Comparison of ENCODE assay signal across 8 cellular contexts in genomic region chr7:100866721-100867039, GRCh38. TPM values are rescaled to one million over a fixed set of nuclear protein-coding genes. Genes with fewer than 3 reads are reported as not detected.
DNase-seq lines count a peak whose midpoint lies in the region; ATAC-seq, FAIRE-seq and TF ChIP-seq lines count a peak whose summit lies in the region.

No MANE protein-coding gene starts in this region.

- H3K79me2 ChIP-seq in OCI-LY3 (ENCODE audit: low read length), result peaks cover 25% of the 10 kb centered on the region
- peaks cover 0 to 18% of the 10 kb centered on the region in 2 experiments; a peak in 3 of 4 replicates for H3K79me2 ChIP-seq in H1 (ENCODE audit: control insufficient read depth in 1 of 2, insufficient read depth in 2 of 2, low read length in 2 of 2)
- peaks cover 43% of the 10 kb centered on the region for H3K79me2 ChIP-seq in osteoblast (ENCODE audit: insufficient read depth, low read length)

- H3K27me3 ChIP-seq in CD4-positive, alpha-beta T cell (ENCODE audit: control insufficient read depth, insufficient read depth, low read length), result no peaks in the 10 kb centered on the region
- H3K27me3 ChIP-seq in OCI-LY3 (ENCODE audit: low read depth, low read length), result no peaks in the 10 kb centered on the region
- H3K27me3 ChIP-seq in H1 (replicated peaks in 1 of 4; ENCODE audit: control insufficient read depth in 3 of 4, extremely low read depth in 1 of 4, insufficient read depth in 3 of 4, low read length in 3 of 4), result no peaks in the 10 kb centered on the region
- no peaks in the 10 kb centered on the region for H3K27me3 ChIP-seq in osteoblast (ENCODE audit: insufficient read depth, low read length)

- H3K23me2 ChIP-seq in H1 (ENCODE audit: low read depth, low read length), result peaks cover 6% of the 10 kb centered on the region; the same call in 1 of the 2 replicates

- intact Hi-C loops in CD4-positive, alpha-beta T cell (cut with DNase I, micrococcal nuclease), result no loop called here

- FAIRE-seq in H1 (lab: Jason Lieb, UNC), result no peak

- 0 out of 2 replicates have a peak overlapping the region, but pooled peaks have one; percentile 71 for H4K8ac ChIP-seq in H1 (ENCODE audit: extremely low read depth, insufficient read depth, low read length)

- TF ChIP-seq CTCF in CD4-positive, alpha-beta T cell (IDR thresholded peaks at IDR 0.05), result no peak
- no peak for TF ChIP-seq CTCF in OCI-LY3 (IDR thresholded peaks at IDR 0.05; ENCODE audit: low read depth, low read length)
- TF ChIP-seq CTCF in H1 (IDR thresholded peaks at IDR 0.05; ENCODE audit: control extremely low read depth in 1 of 3, insufficient read depth in 1 of 3, low read depth in 1 of 3, low read length in 3 of 3), result no peak
- TF ChIP-seq CTCF in osteoblast (IDR thresholded peaks at IDR 0.05; ENCODE audit: extremely low read depth, low read depth, low read length), result no peak

- H3K4ac ChIP-seq in H1 (replicated peaks; ENCODE audit: insufficient read length, low read depth, low read length), result peak overlapping the region; percentile 71

- H3K9ac ChIP-seq in OCI-LY3 (ENCODE audit: low read length) (peak overlapping the region; percentile 99), H1 (replicated peaks in 1 of 4; ENCODE audit: extremely low read depth in 1 of 4, low read depth in 3 of 4, low read length in 3 of 4) (peak overlapping the region in 3 of 4 experiments; percentile 39 to 91 (median 91); a peak in 4 of 7 replicates)

- H4K20me1 ChIP-seq in OCI-LY3 (ENCODE audit: insufficient read depth, low read length) (no peaks in the 10 kb centered on the region), H1 (replicated peaks in 1 of 2; ENCODE audit: control insufficient read depth in 1 of 2, insufficient read depth in 2 of 2, low read length in 2 of 2) (no peaks in the 10 kb centered on the region), osteoblast (ENCODE audit: insufficient read depth, low read length) (no peaks in the 10 kb centered on the region)

- 64% methylated on average over 5 of the region's 5 CpGs; no CpG with 5 or more reads in 1 of the 2 experiments for WGBS in H1 (ENCODE audit: extremely low coverage in 1 of 2, insufficient coverage in 1 of 2, insufficient read length in 1 of 2, insufficient replicate concordance in 2 of 2, low coverage in 1 of 2, low lambda C conversion rate in 2 of 2, missing lambda C conversion rate in 1 of 2), 2 experiments

- peak overlapping the region; percentile 71 for H3K4me3 Mint-ChIP-seq in CD4-positive, alpha-beta T cell

- peak overlapping the region; percentile 81 for H3K27ac Mint-ChIP-seq in CD4-positive, alpha-beta T cell

- DNase-seq in CD4-positive, alpha-beta T cell, result no peak
- DNase-seq in H1 (ENCODE audit: low read depth in 1 of 2, low spot score in 2 of 2) (peak in 1 of 2 experiments; percentile 60), osteoblast (ENCODE audit: insufficient read length, low spot score, missing footprints) (no peak), RKO (ENCODE audit: low spot score) (no peak)

- no peak for ATAC-seq in CD4-positive, alpha-beta T cell (ENCODE audit: poor library complexity)
- ATAC-seq in GM18907 (IDR thresholded peaks at IDR 0.05; ENCODE audit: unreplicated experiment) (no peak), HG03108 (IDR thresholded peaks at IDR 0.05; ENCODE audit: unreplicated experiment) (no peak), HG03520 (IDR thresholded peaks at IDR 0.05; ENCODE audit: unreplicated experiment) (no peak)

- peak overlapping the region; percentile 39 for H4K5ac ChIP-seq in H1 (ENCODE audit: insufficient read length, low read depth, low read length)

- H3K56ac ChIP-seq in H1 (replicated peaks; ENCODE audit: insufficient read length, low read depth, low read length), result peak overlapping the region; percentile 86

- H3K4me1 ChIP-seq in OCI-LY3 (ENCODE audit: low read length) (peaks cover 22% of the 10 kb centered on the region), H1 (replicated peaks in 1 of 4; ENCODE audit: control insufficient read depth in 3 of 4, insufficient read depth in 4 of 4, low read length in 3 of 4) (peaks cover 2 to 16% (median 11%) of the 10 kb centered on the region in 4 experiments), osteoblast (ENCODE audit: insufficient read depth, low read length) (peaks cover 29% of the 10 kb centered on the region)

- H2AK5ac ChIP-seq in H1 (ENCODE audit: low read depth, low read length), result peak overlapping the region; percentile 98

- H3K9me3 ChIP-seq in CD4-positive, alpha-beta T cell (ENCODE audit: control insufficient read depth, low read length), result no peaks in the 10 kb centered on the region
- H3K9me3 ChIP-seq in OCI-LY3 (ENCODE audit: insufficient read depth, low read length) (no peaks in the 10 kb centered on the region), H1 (ENCODE audit: insufficient read depth in 2 of 2, low read depth in 1 of 2, low read length in 1 of 2) (no peaks in the 10 kb centered on the region), osteoblast (ENCODE audit: low read depth, low read length) (no peaks in the 10 kb centered on the region)

- peak overlapping the region; percentile 97; the same call in 1 of the 2 replicates for H2BK12ac ChIP-seq in H1 (ENCODE audit: low read depth, low read length)

- H3K27me3 Mint-ChIP-seq in CD4-positive, alpha-beta T cell, result no peaks in the 10 kb centered on the region

- H3K79me1 ChIP-seq in H1 (ENCODE audit: low read depth, low read length), result peaks cover 7% of the 10 kb centered on the region; the same call in 1 of the 2 replicates

- H3K36me3 ChIP-seq in OCI-LY3 (replicated peaks; ENCODE audit: low read depth, low read length) (peaks cover 16% of the 10 kb centered on the region), H1 (ENCODE audit: control insufficient read depth in 2 of 4, insufficient read depth in 4 of 4, low read length in 3 of 4) (peaks cover 14 to 24% (median 18%) of the 10 kb centered on the region in 4 experiments), osteoblast (ENCODE audit: insufficient read depth, low read length) (peaks cover 23% of the 10 kb centered on the region)

- POLR2A ChIA-PET in CD4-positive, alpha-beta T cell (lab: Charles Lee), result interaction anchor here (1.0 to 1.4 kb wide), 3 partner anchors 8 to 21 kb away, joined by 4 to 5 read pairs (median 4); partner anchors contain the start of genes SLC12A9 and SRRT
- POLR2A ChIA-PET in H1 (lab: Charles Lee; ENCODE audit: partially characterized antibody), result interaction anchor here (0.8 to 15.1 kb wide), 11 partner anchors 8 to 161 kb away, joined by 3 to 313 read pairs (median 4); partner anchors contain the start of genes POP7, SLC12A9, SRRT and UFSP1

- no peak overlapping the region for H2BK20ac ChIP-seq in H1 (ENCODE audit: low read length)

- peak overlapping the region; percentile 94 for H2BK5ac ChIP-seq in H1 (ENCODE audit: low read depth, low read length)

- peak overlapping the region; percentile 83 for H3K18ac ChIP-seq in H1 (ENCODE audit: extremely low read depth, low read length)

- peak overlapping the region; percentile 47; the same call in 1 of the 2 replicates for H2AFZ ChIP-seq in OCI-LY3 (ENCODE audit: low read depth, low read length)
- H2AFZ ChIP-seq in H1 (ENCODE audit: low read length), result no peak overlapping the region
- H2AFZ ChIP-seq in osteoblast (ENCODE audit: low read length), result no peak overlapping the region

- peaks cover 9% of the 10 kb centered on the region for H3K4me1 Mint-ChIP-seq in CD4-positive, alpha-beta T cell (ENCODE audit: low read depth)

- H3K4me2 ChIP-seq in OCI-LY3 (ENCODE audit: low read length) (peak overlapping the region; percentile 89), H1 (ENCODE audit: insufficient read depth in 1 of 2, low read depth in 2 of 2, low read length in 2 of 2) (peak overlapping the region; percentile 73 to 91), osteoblast (ENCODE audit: insufficient read depth, low read length) (peak overlapping the region; percentile 94)

- CTCF ChIA-PET in CD4-positive, alpha-beta T cell (lab: Charles Lee), result no interaction called here
- CTCF ChIA-PET in H1 (lab: Charles Lee; ENCODE audit: partially characterized antibody), result interaction anchor here (0.9 kb wide), 1 partner anchor 15 kb away, joined by 3 read pairs; no protein-coding TSS in a partner anchor

- peak overlapping the region; percentile 41 for H3K27ac ChIP-seq in CD4-positive, alpha-beta T cell (ENCODE audit: low read depth, low read length)
- peak overlapping the region; percentile 79 for H3K27ac ChIP-seq in OCI-LY3 (ENCODE audit: low read length)
- peak overlapping the region; percentile 94 for H3K27ac ChIP-seq in H1 (ENCODE audit: low read depth, low read length)
- peak overlapping the region; percentile 95 for H3K27ac ChIP-seq in osteoblast (ENCODE audit: low read depth, low read length)

- H3K23ac ChIP-seq in H1 (ENCODE audit: insufficient read length), result no peak overlapping the region

- TF ChIP-seq EP300 in H1 (IDR thresholded peaks at IDR 0.05; ENCODE audit: borderline replicate concordance in 1 of 2, low read depth in 2 of 2, low read length in 2 of 2), result no peak

- H3K14ac ChIP-seq in H1 (ENCODE audit: insufficient read length), result no peak overlapping the region

- no peaks in the 10 kb centered on the region for H3K9me3 Mint-ChIP-seq in CD4-positive, alpha-beta T cell

- H3K4me3 ChIP-seq in OCI-LY3 (ENCODE audit: low read length), result peak overlapping the region; percentile 91
- peak overlapping the region in 3 of 4 experiments; percentile 68 to 93 (median 89); a peak in 5 of 8 replicates for H3K4me3 ChIP-seq in H1 (ENCODE audit: extremely low read depth in 1 of 4, insufficient read depth in 2 of 4, low read depth in 3 of 4, low read length in 4 of 4)
- peak overlapping the region; percentile 99 for H3K4me3 ChIP-seq in osteoblast (ENCODE audit: insufficient read depth, low read length)

- peaks cover 27% of the 10 kb centered on the region for H3K36me3 Mint-ChIP-seq in CD4-positive, alpha-beta T cell (ENCODE audit: low read depth)

- no peak for TF ChIP-seq RAD21 in H1 (IDR thresholded peaks at IDR 0.05 in 1 of 2, conservative IDR thresholded peaks at IDR 0.05 in 1 of 2; ENCODE audit: low read depth in 2 of 2, low read length in 2 of 2)

- TF ChIP-seq POLR2A in H1 (IDR thresholded peaks at IDR 0.05; ENCODE audit: control extremely low read depth in 1 of 2, low read depth in 2 of 2, low read length in 2 of 2), result no peak

- peak overlapping the region; percentile 96 for H4K91ac ChIP-seq in H1 (replicated peaks; ENCODE audit: insufficient read length, low read length)

- H2BK120ac ChIP-seq in H1 (replicated peaks; ENCODE audit: low read depth, low read length), result peak overlapping the region; percentile 9

- H2BK15ac ChIP-seq in H1 (ENCODE audit: low read length), result peak overlapping the region; percentile 92; the same call in 1 of the 2 replicates

RNA-seq across cellular contexts. Expression of gene TRIP6, which starts 0.5 kb away (rescaled TPM):
- 1 to 10 TPM; 4.3 to 6.1 TPM for total RNA-seq in CD4-positive, alpha-beta T cell
- total RNA-seq in H1 (2021; fragmentation: NEBNext Ultra II Directional; extraction: Animal tissue kit (Norgen Biotek cat#: 25700)), result 103 and 109 TPM in 2 replicates
- 88.4 and 112 TPM in 2 replicates for polyA plus RNA-seq in H1 (2011; rRNA removed)
- 112 TPM for polyA plus RNA-seq in H1 (2011; cell fraction: cytosol; rRNA removed)
- polyA plus RNA-seq in H1 (2011; cell fraction: nucleus; rRNA removed), result 145 TPM
- polyA plus RNA-seq in H1 (2012, experiment 1 of 2), result 85.3 to 128 TPM (median 117 TPM) in 4 replicates
- polyA plus RNA-seq in H1 (2012, experiment 2 of 2), result 101 TPM
- 56.2 TPM for polyA plus RNA-seq in H1 (2013, experiment 1 of 2)
- 51.7 TPM for polyA plus RNA-seq in H1 (2013, experiment 2 of 2)
- 34.4 and 35.9 TPM in 2 replicates for polyA minus RNA-seq in H1 (2011; rRNA and poly(A)+ RNA removed)
- 43.7 TPM for polyA minus RNA-seq in H1 (2011; cell fraction: cytosol; rRNA and poly(A)+ RNA removed)
- 36.9 TPM for polyA minus RNA-seq in H1 (2011; cell fraction: nucleus; rRNA and poly(A)+ RNA removed)
- total RNA-seq in osteoblast, result 115 TPM in 2 replicates

RNA-seq across cellular contexts. Expression of gene SRRT, which starts 8.2 kb away (rescaled TPM):
- 100 to 1,000 TPM; 355 to 382 TPM for total RNA-seq in CD4-positive, alpha-beta T cell
- total RNA-seq in H1 (2021; fragmentation: NEBNext Ultra II Directional; extraction: Animal tissue kit (Norgen Biotek cat#: 25700)), result 237 and 239 TPM in 2 replicates
- 66.7 and 103 TPM in 2 replicates for polyA plus RNA-seq in H1 (2011; rRNA removed)
- 78.5 TPM for polyA plus RNA-seq in H1 (2011; cell fraction: cytosol; rRNA removed)
- 456 TPM for polyA plus RNA-seq in H1 (2011; cell fraction: nucleus; rRNA removed)
- polyA plus RNA-seq in H1 (2012, experiment 1 of 2), result 212 to 245 TPM (median 235 TPM) in 4 replicates
- polyA plus RNA-seq in H1 (2012, experiment 2 of 2), result 131 TPM
- polyA plus RNA-seq in H1 (2013, experiment 1 of 2), result 167 TPM
- 144 TPM for polyA plus RNA-seq in H1 (2013, experiment 2 of 2)
- 44.1 and 59.4 TPM in 2 replicates for polyA minus RNA-seq in H1 (2011; rRNA and poly(A)+ RNA removed)
- 112 TPM for polyA minus RNA-seq in H1 (2011; cell fraction: cytosol; rRNA and poly(A)+ RNA removed)
- 143 TPM for polyA minus RNA-seq in H1 (2011; cell fraction: nucleus; rRNA and poly(A)+ RNA removed)
- 31.2 and 42.0 TPM in 2 replicates for total RNA-seq in osteoblast

RNA-seq across cellular contexts. Expression of gene SLC12A9, which starts 14.2 kb away (rescaled TPM):
- total RNA-seq in CD4-positive, alpha-beta T cell, result 10 to 100 TPM; 26.3 to 28.2 TPM
- 40.1 and 40.7 TPM in 2 replicates for total RNA-seq in H1 (2021; fragmentation: NEBNext Ultra II Directional; extraction: Animal tissue kit (Norgen Biotek cat#: 25700))
- polyA plus RNA-seq in H1 (2011; rRNA removed), result 31.4 and 54.0 TPM in 2 replicates
- polyA plus RNA-seq in H1 (2011; cell fraction: cytosol; rRNA removed), result 28.5 TPM
- polyA plus RNA-seq in H1 (2011; cell fraction: nucleus; rRNA removed), result 74.3 TPM
- 25.4 to 35.3 TPM (median 33.8 TPM) in 4 replicates for polyA plus RNA-seq in H1 (2012, experiment 1 of 2)
- 27.5 TPM for polyA plus RNA-seq in H1 (2012, experiment 2 of 2)
- polyA plus RNA-seq in H1 (2013, experiment 1 of 2), result 33.2 TPM
- 32.9 TPM for polyA plus RNA-seq in H1 (2013, experiment 2 of 2)
- 13.1 and 22.4 TPM in 2 replicates for polyA minus RNA-seq in H1 (2011; rRNA and poly(A)+ RNA removed)
- 13.4 TPM for polyA minus RNA-seq in H1 (2011; cell fraction: cytosol; rRNA and poly(A)+ RNA removed)
- 13.4 TPM for polyA minus RNA-seq in H1 (2011; cell fraction: nucleus; rRNA and poly(A)+ RNA removed)
- 19.5 and 20.0 TPM in 2 replicates for total RNA-seq in osteoblast

RNA-seq across cellular contexts. Expression of gene UFSP1, which starts 22.8 kb away (rescaled TPM):
- total RNA-seq in CD4-positive, alpha-beta T cell, result 1 to 10 TPM; 1.1 to 1.5 TPM
- 4.3 and 4.8 TPM in 2 replicates for total RNA-seq in H1 (2021; fragmentation: NEBNext Ultra II Directional; extraction: Animal tissue kit (Norgen Biotek cat#: 25700))
- 1.6 and 2.1 TPM in 2 replicates for polyA plus RNA-seq in H1 (2011; rRNA removed)
- 2.0 TPM for polyA plus RNA-seq in H1 (2011; cell fraction: cytosol; rRNA removed)
- polyA plus RNA-seq in H1 (2011; cell fraction: nucleus; rRNA removed), result 3.2 TPM
- polyA plus RNA-seq in H1 (2012, experiment 1 of 2), result 1.9 to 3.0 TPM (median 2.0 TPM) in 4 replicates
- 1.5 TPM for polyA plus RNA-seq in H1 (2012, experiment 2 of 2)
- 1.6 TPM for polyA plus RNA-seq in H1 (2013, experiment 1 of 2)
- polyA plus RNA-seq in H1 (2013, experiment 2 of 2), result 1.5 TPM
- 1.8 and 4.7 TPM in 2 replicates for polyA minus RNA-seq in H1 (2011; rRNA and poly(A)+ RNA removed)
- 7.5 TPM for polyA minus RNA-seq in H1 (2011; cell fraction: cytosol; rRNA and poly(A)+ RNA removed)
- polyA minus RNA-seq in H1 (2011; cell fraction: nucleus; rRNA and poly(A)+ RNA removed), result 16.2 TPM
- 4.7 and 5.8 TPM in 2 replicates for total RNA-seq in osteoblast

RNA-seq across cellular contexts. Expression of gene ACHE, which starts 29.0 kb away (rescaled TPM):
- total RNA-seq in CD4-positive, alpha-beta T cell, result under 1 TPM; 0.14 to 0.22 TPM
- 4.3 and 4.8 TPM in 2 replicates for total RNA-seq in H1 (2021; fragmentation: NEBNext Ultra II Directional; extraction: Animal tissue kit (Norgen Biotek cat#: 25700))
- polyA plus RNA-seq in H1 (2011; rRNA removed), result 1.4 and 2.8 TPM in 2 replicates
- polyA plus RNA-seq in H1 (2011; cell fraction: cytosol; rRNA removed), result 1.8 TPM
- 7.7 TPM for polyA plus RNA-seq in H1 (2011; cell fraction: nucleus; rRNA removed)
- polyA plus RNA-seq in H1 (2012, experiment 1 of 2), result 1.6 to 2.9 TPM (median 2.2 TPM) in 4 replicates
- polyA plus RNA-seq in H1 (2012, experiment 2 of 2), result 1.2 TPM
- polyA plus RNA-seq in H1 (2013, experiment 1 of 2), result 6.7 TPM
- 6.3 TPM for polyA plus RNA-seq in H1 (2013, experiment 2 of 2)
- 0.44 and 0.95 TPM in 2 replicates for polyA minus RNA-seq in H1 (2011; rRNA and poly(A)+ RNA removed)
- polyA minus RNA-seq in H1 (2011; cell fraction: cytosol; rRNA and poly(A)+ RNA removed), result 2.3 TPM
- polyA minus RNA-seq in H1 (2011; cell fraction: nucleus; rRNA and poly(A)+ RNA removed), result 2.3 TPM
- under 0.01 TPM in 2 replicates for total RNA-seq in osteoblast

Comparison
In these comparisons a context has a peak if more than half of its experiments do, and no peak if none do; other contexts are left out.
1. H3K27ac ChIP-seq: peak in every context shown above with its lines; median percentile 95 in osteoblast; 94 in H1; 79 in OCI-LY3; 41 in CD4-positive, alpha-beta T cell.
2. RNA of gene TRIP6, which starts 0.5 kb away (total RNA-seq): 115 TPM in osteoblast and 103 to 109 TPM in H1; 4.3 to 6.1 TPM in CD4-positive, alpha-beta T cell; every median in the first group is over 10 times any median in the second.
3. Peak in every context shown above with its lines, with median percentiles within 50 percentile points of each other: H3K4me2 ChIP-seq and H3K4me3 ChIP-seq.